In the genomic region with DNA sequence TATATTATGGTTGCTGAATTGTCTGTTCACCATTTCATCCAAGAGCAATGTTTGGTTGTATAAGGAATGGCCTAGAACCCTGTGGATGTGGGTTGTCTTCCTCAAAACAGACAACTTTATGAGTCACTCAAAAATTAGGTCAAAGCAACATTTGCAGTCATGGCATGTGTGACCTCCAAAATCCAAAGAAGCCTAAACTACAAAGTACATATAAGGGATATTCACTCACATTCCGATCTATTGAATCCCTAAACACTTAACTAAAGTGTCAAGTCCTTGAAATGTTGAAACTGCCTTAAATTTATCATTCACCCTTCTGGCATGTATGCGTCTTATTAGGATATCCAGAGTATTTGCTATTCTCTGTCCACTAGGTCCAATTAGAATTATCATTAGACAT, we compare ENCODE assay signal across 24 cellular contexts.
"Had no signal": no experiment of that assay in that cellular context is flagged by ENCODE, and none has a peak within 500 bp of the region (broad histone marks: within the 10 kb centered on the region; RNA-seq: fewer than 3 reads in every experiment).

No MANE protein-coding gene starts in this region.

- H3K4me1 ChIP-seq: colonic mucosa, esophagus squamous epithelium, foreskin keratinocyte, heart right ventricle, lower lobe of right lung, prostate gland, right atrium auricular region, stomach, thyroid gland, vagina had no signal

- H3K9me3 Mint-ChIP-seq: stimulated activated effector memory CD8-positive, alpha-beta T cell treated with anti-CD3 and anti-CD28 coated beads, Interleukin-12 subunit alpha, Interleukin-12 subunit beta, amount 100 ng/mL, for 72 hours had no signal

- ATAC-seq: effector memory CD8-positive, alpha-beta T cell; foreskin keratinocyte; heart right ventricle; left ventricle myocardium superior; lower lobe of right lung; naive thymus-derived CD8-positive, alpha-beta T cell; sciatic nerve; stimulated activated effector memory CD8-positive, alpha-beta T cell treated with anti-CD3 and anti-CD28 coated beads, Interleukin-12 subunit alpha, Interleukin-12 subunit beta, amount 100 ng/mL, for 72 hours had no signal

- H3K27me3 ChIP-seq: colonic mucosa, esophagus squamous epithelium, heart right ventricle, right atrium auricular region, stomach, thyroid gland, vagina had no signal

- H3K36me3 Mint-ChIP-seq: naive thymus-derived CD8-positive, alpha-beta T cell; stimulated activated effector memory CD8-positive, alpha-beta T cell treated with anti-CD3 and anti-CD28 coated beads, Interleukin-12 subunit alpha, Interleukin-12 subunit beta, amount 100 ng/mL, for 72 hours had no signal

- H3K4me1 Mint-ChIP-seq: naive thymus-derived CD8-positive, alpha-beta T cell; nephron progenitor cell; stimulated activated effector memory CD8-positive, alpha-beta T cell treated with anti-CD3 and anti-CD28 coated beads, Interleukin-12 subunit alpha, Interleukin-12 subunit beta, amount 100 ng/mL, for 72 hours had no signal

- H3K27ac ChIP-seq: colonic mucosa, esophagus squamous epithelium, foreskin keratinocyte, heart right ventricle, lower lobe of right lung, prostate gland, right atrium auricular region, stomach, thyroid gland, vagina had no signal

- H3K36me3 ChIP-seq: colonic mucosa, esophagus squamous epithelium, heart right ventricle, lower lobe of right lung, prostate gland, right atrium auricular region, stomach, thyroid gland, vagina had no signal

- DNase-seq: colonic mucosa; effector memory CD8-positive, alpha-beta T cell; erythroblast; esophagus squamous epithelium; foreskin keratinocyte; glutamatergic neuron; heart right ventricle; hippocampal formation; left ventricle myocardium superior; lower lobe of right lung; naive thymus-derived CD8-positive, alpha-beta T cell; nephron progenitor cell; nucleus accumbens; stimulated activated CD4-positive, alpha-beta T cell treated with anti-CD3 and anti-CD28 coated beads, Interleukin-2, amount 100 ng/mL, for 24 hours; stimulated activated CD4-positive, alpha-beta T cell treated with anti-CD3 and anti-CD28 coated beads, Interleukin-4, amount 100 ng/mL, for 24 hours; stimulated activated naive CD4-positive, alpha-beta T cell treated with Interleukin-2 at 50 U/mL for 16 hours; stomach; thyroid gland had no signal

- H3K4me3 Mint-ChIP-seq: dendritic cell treated with granulocyte-macrophage colony-stimulating factor and Interleukin-4, amounts not matched to agents 40 ng/mL and 50 ng/mL, for 4 days; effector memory CD8-positive, alpha-beta T cell; naive thymus-derived CD8-positive, alpha-beta T cell; nephron progenitor cell; stimulated activated effector memory CD8-positive, alpha-beta T cell treated with anti-CD3 and anti-CD28 coated beads, Interleukin-12 subunit alpha, Interleukin-12 subunit beta, amount 100 ng/mL, for 72 hours had no signal

- H3K9me3 ChIP-seq: colonic mucosa, esophagus squamous epithelium, lower lobe of right lung, prostate gland, right atrium auricular region, stomach, thyroid gland, vagina had no signal

- H3K27ac Mint-ChIP-seq: dendritic cell treated with granulocyte-macrophage colony-stimulating factor and Interleukin-4, amounts not matched to agents 40 ng/mL and 50 ng/mL, for 4 days; effector memory CD8-positive, alpha-beta T cell; naive thymus-derived CD8-positive, alpha-beta T cell; nephron progenitor cell; stimulated activated effector memory CD8-positive, alpha-beta T cell treated with anti-CD3 and anti-CD28 coated beads, Interleukin-12 subunit alpha, Interleukin-12 subunit beta, amount 100 ng/mL, for 72 hours had no signal

- H3K4me3 ChIP-seq: colonic mucosa, esophagus squamous epithelium, heart right ventricle, lower lobe of right lung, prostate gland, right atrium auricular region, stomach, thyroid gland, vagina had no signal

- H3K27me3 Mint-ChIP-seq: dendritic cell treated with granulocyte-macrophage colony-stimulating factor and Interleukin-4, amounts not matched to agents 40 ng/mL and 50 ng/mL, for 4 days; effector memory CD8-positive, alpha-beta T cell; naive thymus-derived CD8-positive, alpha-beta T cell had no signal
